In genomic region chr20:53658327-53658726, GRCh38 we compare ENCODE assay signal across 22 cellular contexts.
DNase-seq lines count a peak whose midpoint lies in the region; ATAC-seq, FAIRE-seq and TF ChIP-seq lines count a peak whose summit lies in the region.
"Had no signal": no experiment of that assay in that cellular context is flagged by ENCODE, and none has a peak within 500 bp of the region (broad histone marks: within the 10 kb centered on the region; RNA-seq: fewer than 3 reads in every experiment).

No MANE protein-coding gene starts in this region.

- CTCF ChIA-PET in activated CD8-positive, alpha-beta T cell treated with anti-CD3 and anti-CD28 coated beads for 36 hours (lab: Charles Lee): interaction anchor here (0.6 to 2.0 kb wide), 9 partner anchors 13 to 257 kb away, joined by 3 to 5 read pairs (median 4); no protein-coding TSS in a partner anchor
- CTCF ChIA-PET in activated CD8-positive, alpha-beta T cell treated with anti-CD3 and anti-CD28 coated beads, Interleukin-2, amount 10 ng/mL, durations not matched to agents 7 days and 5 days (lab: Charles Lee): interaction anchor here (0.8 to 2.3 kb wide), 13 partner anchors 11 to 281 kb away, joined by 3 to 10 read pairs (median 4); no protein-coding TSS in a partner anchor

- H3K4me1 Mint-ChIP-seq in activated CD8-positive, alpha-beta T cell treated with anti-CD3 and anti-CD28 coated beads for 36 hours (ENCODE audit: low read depth): peaks cover 67% of the 10 kb centered on the region
- H3K4me1 Mint-ChIP-seq in activated CD8-positive, alpha-beta T cell treated with anti-CD3 and anti-CD28 coated beads, Interleukin-2, amount 10 ng/mL, durations not matched to agents 7 days and 5 days (ENCODE audit: low read depth): peaks cover 77% of the 10 kb centered on the region
- H3K4me1 Mint-ChIP-seq in HFFc6 (ENCODE audit: low read depth): peaks cover 65% of the 10 kb centered on the region
- H3K4me1 Mint-ChIP-seq in activated T-helper 2 cell treated with anti-CD3 and anti-CD28 coated beads, Interferon-gamma antibody, Interleukin-2, Interleukin-4, amounts not matched to agents 10 μg/mL and 5 μg/mL and 100 μg/mL, durations not matched to agents 14 hours and 24 hours and 36 hours (ENCODE audit: low read depth): peaks cover 62% of the 10 kb centered on the region

- peaks cover 4% of the 10 kb centered on the region for H3K79me1 ChIP-seq in trophoblast cell (ENCODE audit: low read length)

- no peak overlapping the region for H3K4ac ChIP-seq in trophoblast cell (ENCODE audit: low read depth, low read length)

- H3K14ac ChIP-seq in trophoblast cell (ENCODE audit: low read length): no peak overlapping the region

- no peak overlapping the region for H3K4me2 ChIP-seq in trophoblast cell (ENCODE audit: low read length)
- H3K4me2 ChIP-seq: hepatocyte had no signal

- H3K36me3 Mint-ChIP-seq in activated CD8-positive, alpha-beta T cell treated with anti-CD3 and anti-CD28 coated beads for 36 hours (ENCODE audit: low read depth): peaks cover 1% of the 10 kb centered on the region
- H3K36me3 Mint-ChIP-seq in activated CD8-positive, alpha-beta T cell treated with anti-CD3 and anti-CD28 coated beads, Interleukin-2, amount 10 ng/mL, durations not matched to agents 7 days and 5 days (ENCODE audit: low read depth): no peaks in the 10 kb centered on the region
- no peaks in the 10 kb centered on the region for H3K36me3 Mint-ChIP-seq in HFFc6 (ENCODE audit: low read depth)
- no peaks in the 10 kb centered on the region for H3K36me3 Mint-ChIP-seq in activated T-helper 2 cell treated with anti-CD3 and anti-CD28 coated beads, Interferon-gamma antibody, Interleukin-2, Interleukin-4, amounts not matched to agents 10 μg/mL and 5 μg/mL and 100 μg/mL, durations not matched to agents 14 hours and 24 hours and 36 hours (ENCODE audit: low read depth)
- H3K36me3 Mint-ChIP-seq: mesothelial cell of epicardium had no signal

- H4K12ac ChIP-seq in trophoblast cell (ENCODE audit: low read depth, low read length): no peak overlapping the region

- H3K79me2 ChIP-seq in trophoblast cell (ENCODE audit: control insufficient read depth, insufficient read depth, low read length, poor library complexity): peaks cover 3% of the 10 kb centered on the region
- H3K79me2 ChIP-seq: hepatocyte had no signal

- H3K9ac ChIP-seq in trophoblast cell (ENCODE audit: low read length): no peak overlapping the region

- peak overlapping the region; percentile 61 for H3K27ac Mint-ChIP-seq in activated CD8-positive, alpha-beta T cell treated with anti-CD3 and anti-CD28 coated beads for 36 hours
- H3K27ac Mint-ChIP-seq in activated CD8-positive, alpha-beta T cell treated with anti-CD3 and anti-CD28 coated beads, Interleukin-2, amount 10 ng/mL, durations not matched to agents 7 days and 5 days: no peak overlapping the region
- H3K27ac Mint-ChIP-seq in HFFc6: peak overlapping the region; percentile 78; the same call in 1 of the 2 replicates
- peak overlapping the region; percentile 35 for H3K27ac Mint-ChIP-seq in activated T-helper 2 cell treated with anti-CD3 and anti-CD28 coated beads, Interferon-gamma antibody, Interleukin-2, Interleukin-4, amounts not matched to agents 10 μg/mL and 5 μg/mL and 100 μg/mL, durations not matched to agents 14 hours and 24 hours and 36 hours
- H3K27ac Mint-ChIP-seq: effector memory CD8-positive, alpha-beta T cell had no signal

- H3K4me1 ChIP-seq in trophoblast cell (ENCODE audit: control insufficient read depth in 1 of 2, insufficient read depth in 2 of 2, low read length in 2 of 2) (peaks cover 3 to 4% of the 10 kb centered on the region in 2 experiments), small intestine (ENCODE audit: control insufficient read depth in 2 of 2, insufficient read depth in 1 of 2, low read depth in 1 of 2, low read length in 1 of 2) (peaks cover 0 to 8% of the 10 kb centered on the region in 2 donors), prostate gland (replicated peaks) (peaks cover 4% of the 10 kb centered on the region)

- intact Hi-C loops in activated CD8-positive, alpha-beta T cell treated with anti-CD3 and anti-CD28 coated beads for 36 hours (cut with micrococcal nuclease): loop anchor here (5.0 kb wide), 1 partner anchor 81 kb away; no protein-coding TSS in a partner anchor
- intact Hi-C loops in activated T-helper 2 cell treated with anti-CD3 and anti-CD28 coated beads, Interferon-gamma antibody, Interleukin-2, Interleukin-4, amounts not matched to agents 10 μg/mL and 5 μg/mL and 100 μg/mL, durations not matched to agents 14 hours and 24 hours and 36 hours (cut with micrococcal nuclease): loop anchor here (5.0 to 10.0 kb wide), 2 partner anchors 36 to 186 kb away; no protein-coding TSS in a partner anchor
- intact Hi-C loops in prostate gland (cut with DNase I): loop anchor here (5.0 kb wide), 1 partner anchor 36 kb away; no protein-coding TSS in a partner anchor

- no peaks in the 10 kb centered on the region for H3K9me3 ChIP-seq in trophoblast cell (ENCODE audit: insufficient read depth, low read depth, low read length)
- no peaks in the 10 kb centered on the region for H3K9me3 ChIP-seq in small intestine (ENCODE audit: control insufficient read depth, low read depth)
- H3K9me3 ChIP-seq in prostate gland: no peaks in the 10 kb centered on the region
- H3K9me3 ChIP-seq: ascending aorta, tibial artery had no signal

- TF ChIP-seq CTCF in activated CD8-positive, alpha-beta T cell treated with anti-CD3 and anti-CD28 coated beads for 36 hours (IDR thresholded peaks at IDR 0.05): no peak
- TF ChIP-seq CTCF in HFFc6 (IDR thresholded peaks at IDR 0.05) (no peak), prostate gland (IDR thresholded peaks at IDR 0.05) (no peak)

- no peak overlapping the region for H2BK12ac ChIP-seq in trophoblast cell (ENCODE audit: low read length)

- no peak for ATAC-seq in activated CD8-positive, alpha-beta T cell treated with anti-CD3 and anti-CD28 coated beads for 36 hours
- no peak for ATAC-seq in activated CD8-positive, alpha-beta T cell treated with anti-CD3 and anti-CD28 coated beads, Interleukin-2, amount 10 ng/mL, durations not matched to agents 7 days and 5 days
- ATAC-seq: effector memory CD8-positive, alpha-beta T cell had no signal

- no peak overlapping the region for H2BK5ac ChIP-seq in trophoblast cell (ENCODE audit: low read depth, low read length, poor library complexity)

- FAIRE-seq in small intestine (lab: Jason Lieb, UNC): no peak
- FAIRE-seq: GM19239 had no signal

- H2BK120ac ChIP-seq in trophoblast cell (ENCODE audit: insufficient read depth, low read length, poor library complexity): no peak overlapping the region

- H3K27ac ChIP-seq in trophoblast cell (ENCODE audit: low read depth, low read length) (no peak overlapping the region), small intestine (ENCODE audit: low read depth in 1 of 2, low read length in 1 of 2) (no peak overlapping the region), prostate gland (no peak overlapping the region)
- H3K27ac ChIP-seq: ascending aorta had no signal

- no peak for TF ChIP-seq POLR2A in prostate gland (IDR thresholded peaks at IDR 0.05)

- H3K23ac ChIP-seq in trophoblast cell (ENCODE audit: low read length): no peak overlapping the region

- H4K91ac ChIP-seq in trophoblast cell (ENCODE audit: low read depth, low read length): no peak overlapping the region

- H3K36me3 ChIP-seq in trophoblast cell (ENCODE audit: control insufficient read depth in 1 of 2, insufficient read depth in 2 of 2, low read length in 2 of 2): no peaks in the 10 kb centered on the region
- no peaks in the 10 kb centered on the region for H3K36me3 ChIP-seq in small intestine (ENCODE audit: control insufficient read depth in 2 of 2, insufficient read depth in 2 of 2, low read length in 2 of 2)
- no peaks in the 10 kb centered on the region for H3K36me3 ChIP-seq in prostate gland
- H3K36me3 ChIP-seq: ascending aorta, tibial artery had no signal

- no peaks in the 10 kb centered on the region for H3K9me3 Mint-ChIP-seq in activated CD8-positive, alpha-beta T cell treated with anti-CD3 and anti-CD28 coated beads for 36 hours
- no peaks in the 10 kb centered on the region for H3K9me3 Mint-ChIP-seq in activated CD8-positive, alpha-beta T cell treated with anti-CD3 and anti-CD28 coated beads, Interleukin-2, amount 10 ng/mL, durations not matched to agents 7 days and 5 days (ENCODE audit: insufficient read depth)
- no peaks in the 10 kb centered on the region for H3K9me3 Mint-ChIP-seq in HFFc6
- H3K9me3 Mint-ChIP-seq in activated T-helper 2 cell treated with anti-CD3 and anti-CD28 coated beads, Interferon-gamma antibody, Interleukin-2, Interleukin-4, amounts not matched to agents 10 μg/mL and 5 μg/mL and 100 μg/mL, durations not matched to agents 14 hours and 24 hours and 36 hours: no peaks in the 10 kb centered on the region
- H3K9me3 Mint-ChIP-seq: effector memory CD8-positive, alpha-beta T cell; mesothelial cell of epicardium; neural crest cell had no signal

- no peak overlapping the region for H2AFZ ChIP-seq in trophoblast cell (ENCODE audit: insufficient read depth, low read length, poor library complexity)
- H2AFZ ChIP-seq: hepatocyte had no signal

- no peak overlapping the region for H2AK5ac ChIP-seq in trophoblast cell (ENCODE audit: low read length)

- no CpG with 5 or more reads among the region's 5 CpGs for WGBS in trophoblast cell (ENCODE audit: extremely low coverage, insufficient coverage, insufficient read length)
- 89 to 94% (median 92%) methylated on average over 5 of the region's 5 CpGs for WGBS in small intestine, 3 donors
- 81% methylated on average over 5 of the region's 5 CpGs for WGBS in prostate gland

- no peak overlapping the region for H3K4me3 ChIP-seq in trophoblast cell (ENCODE audit: low read depth, low read length)
- H3K4me3 ChIP-seq in small intestine (ENCODE audit: low read depth in 1 of 2, low read length in 2 of 2): no peak overlapping the region
- no peak overlapping the region for H3K4me3 ChIP-seq in prostate gland
- H3K4me3 ChIP-seq: ascending aorta, hepatocyte, tibial artery had no signal

- no peak for DNase-seq in activated CD8-positive, alpha-beta T cell treated with anti-CD3 and anti-CD28 coated beads for 36 hours
- no peak for DNase-seq in activated CD8-positive, alpha-beta T cell treated with anti-CD3 and anti-CD28 coated beads, Interleukin-2, amount 10 ng/mL, durations not matched to agents 7 days and 5 days
- no peak for DNase-seq in HFFc6
- DNase-seq in activated T-helper 2 cell treated with anti-CD3 and anti-CD28 coated beads, Interferon-gamma antibody, Interleukin-2, Interleukin-4, amounts not matched to agents 10 μg/mL and 5 μg/mL and 100 μg/mL, durations not matched to agents 14 hours and 24 hours and 36 hours (ENCODE audit: low spot score): no peak
- DNase-seq in trophoblast cell: peak; percentile 45 to 85
- no peak for DNase-seq in small intestine
- DNase-seq in islet precursor cell: no peak
- no peak for DNase-seq in prostate gland (ENCODE audit: low spot score)
- DNase-seq: activated CD8-positive, alpha-beta memory T cell treated with anti-CD3 and anti-CD28 coated beads for 24 hours; DND-41; effector memory CD8-positive, alpha-beta T cell; GOT3; NCI-H1930; NCI-H446; NK-92 treated with Interleukin-12 subunit alpha and Interleukin-12 subunit beta, amount 100 ng/mL, for 24 hours; RPMI8226; tibial artery had no signal

- H3K27me3 ChIP-seq in trophoblast cell (ENCODE audit: insufficient read depth, low read length): no peaks in the 10 kb centered on the region
- H3K27me3 ChIP-seq in small intestine (ENCODE audit: control insufficient read depth in 2 of 2, insufficient read depth in 2 of 2, low read length in 2 of 2): no peaks in the 10 kb centered on the region
- no peaks in the 10 kb centered on the region for H3K27me3 ChIP-seq in prostate gland (replicated peaks; ENCODE audit: insufficient read depth)
- H3K27me3 ChIP-seq: ascending aorta, hepatocyte, tibial artery had no signal

- no peak overlapping the region for H3K18ac ChIP-seq in trophoblast cell (ENCODE audit: low read length)

- H3K4me3 Mint-ChIP-seq in activated CD8-positive, alpha-beta T cell treated with anti-CD3 and anti-CD28 coated beads for 36 hours: no peak overlapping the region
- H3K4me3 Mint-ChIP-seq in activated CD8-positive, alpha-beta T cell treated with anti-CD3 and anti-CD28 coated beads, Interleukin-2, amount 10 ng/mL, durations not matched to agents 7 days and 5 days: no peak overlapping the region
- H3K4me3 Mint-ChIP-seq in HFFc6: no peak overlapping the region
- H3K4me3 Mint-ChIP-seq in activated T-helper 2 cell treated with anti-CD3 and anti-CD28 coated beads, Interferon-gamma antibody, Interleukin-2, Interleukin-4, amounts not matched to agents 10 μg/mL and 5 μg/mL and 100 μg/mL, durations not matched to agents 14 hours and 24 hours and 36 hours (ENCODE audit: low read depth): peak overlapping the region; percentile 23
- H3K4me3 Mint-ChIP-seq: effector memory CD8-positive, alpha-beta T cell; mesothelial cell of epicardium; neural crest cell had no signal

- POLR2A ChIA-PET in activated CD8-positive, alpha-beta T cell treated with anti-CD3 and anti-CD28 coated beads for 36 hours (lab: Charles Lee): interaction anchor here (0.9 to 1.0 kb wide), 2 partner anchors 50 to 227 kb away, joined by 3 to 4 read pairs; no protein-coding TSS in a partner anchor
- POLR2A ChIA-PET in activated CD8-positive, alpha-beta T cell treated with anti-CD3 and anti-CD28 coated beads, Interleukin-2, amount 10 ng/mL, durations not matched to agents 7 days and 5 days (lab: Charles Lee): interaction anchor here (1.0 to 1.6 kb wide), 3 partner anchors 35 to 93 kb away, joined by 3 to 4 read pairs (median 3); partner anchors contain the start of gene ZNF217

- H4K8ac ChIP-seq in trophoblast cell (ENCODE audit: low read depth, low read length): no peak overlapping the region

- H3K27me3 Mint-ChIP-seq in activated CD8-positive, alpha-beta T cell treated with anti-CD3 and anti-CD28 coated beads for 36 hours: no peaks in the 10 kb centered on the region
- no peaks in the 10 kb centered on the region for H3K27me3 Mint-ChIP-seq in activated CD8-positive, alpha-beta T cell treated with anti-CD3 and anti-CD28 coated beads, Interleukin-2, amount 10 ng/mL, durations not matched to agents 7 days and 5 days (ENCODE audit: low read depth)
- no peaks in the 10 kb centered on the region for H3K27me3 Mint-ChIP-seq in HFFc6 (ENCODE audit: insufficient read depth)
- H3K27me3 Mint-ChIP-seq in activated T-helper 2 cell treated with anti-CD3 and anti-CD28 coated beads, Interferon-gamma antibody, Interleukin-2, Interleukin-4, amounts not matched to agents 10 μg/mL and 5 μg/mL and 100 μg/mL, durations not matched to agents 14 hours and 24 hours and 36 hours (ENCODE audit: low read depth): no peaks in the 10 kb centered on the region
- H3K27me3 Mint-ChIP-seq: effector memory CD8-positive, alpha-beta T cell had no signal

Comparison
In these comparisons a context has a peak if more than half of its experiments do, and no peak if none do; other contexts are left out.
1. DNase-seq: peak in trophoblast cell (2 of 2); none in activated CD8-positive, alpha-beta T cell treated with anti-CD3 and anti-CD28 coated beads for 36 hours (single experiment), activated CD8-positive, alpha-beta T cell treated with anti-CD3 and anti-CD28 coated beads, Interleukin-2, amount 10 ng/mL, durations not matched to agents 7 days and 5 days (single experiment), HFFc6 (single experiment), activated T-helper 2 cell treated with anti-CD3 and anti-CD28 coated beads, Interferon-gamma antibody, Interleukin-2, Interleukin-4, amounts not matched to agents 10 μg/mL and 5 μg/mL and 100 μg/mL, durations not matched to agents 14 hours and 24 hours and 36 hours (single experiment), small intestine (single experiment), islet precursor cell (single experiment) and prostate gland (single experiment).